ENCODE assay signal across 12 cellular contexts in genomic region chr10:99984201-99984600, GRCh38. TPM values are rescaled to one million over a fixed set of nuclear protein-coding genes. Genes with fewer than 3 reads are reported as not detected.
A peak's percentile ranks its signal among the peaks of the same experiment; 100 is the strongest.
DNase-seq lines count a peak whose midpoint lies in the region; TF ChIP-seq lines count a peak whose summit lies in the region.
"Had no signal": no experiment of that assay in that cellular context is flagged by ENCODE, and none has a peak within 500 bp of the region (broad histone marks: within the 10 kb centered on the region; RNA-seq: fewer than 3 reads in every experiment).

No MANE protein-coding gene starts in this region.

- no peaks in the 10 kb centered on the region for H3K36me3 Mint-ChIP-seq in activated CD4-positive, alpha-beta memory T cell treated with anti-CD3 and anti-CD28 coated beads, Interleukin-2, amount 10 ng/mL, durations not matched to agents 7 days and 5 days (ENCODE audit: low read depth)

- H3K27me3 Mint-ChIP-seq in activated CD4-positive, alpha-beta memory T cell treated with anti-CD3 and anti-CD28 coated beads, Interleukin-2, amount 10 ng/mL, durations not matched to agents 7 days and 5 days, result no peaks in the 10 kb centered on the region

- DNase-seq in DMS 273 (lab: John Stamatoyannopoulos, UW; ENCODE audit: unreplicated experiment), result peak; percentile 48
- DNase-seq in DMS 273 treated with DMSO at 0.1 percent for 48 hours (lab: John Stamatoyannopoulos, UW), result no peak
- peak; percentile 61 for DNase-seq in OCI-M1 (lab: John Stamatoyannopoulos, UW)
- peak; percentile 65 for DNase-seq in fibroblast of the aortic adventitia (ENCODE audit: low read depth)
- DNase-seq in NCI-H345 treated with DMSO at 0.1 percent for 48 hours (lab: John Stamatoyannopoulos, UW; ENCODE audit: unreplicated experiment), result no peak
- DNase-seq in activated CD4-positive, alpha-beta memory T cell treated with anti-CD3 and anti-CD28 coated beads, Interleukin-2, amount 10 ng/mL, durations not matched to agents 7 days and 5 days, result no peak
- no peak for DNase-seq in RPMI8226
- DNase-seq: T-helper 9 cell had no signal

- peaks cover 0 to 3% (median 0%) of the 10 kb centered on the region in 5 donors for H3K36me3 ChIP-seq in subcutaneous abdominal adipose tissue (ENCODE audit: control insufficient read depth in 5 of 5, insufficient read depth in 5 of 5, low read length in 5 of 5)

- no peak for TF ChIP-seq CTCF in fibroblast of the aortic adventitia (IDR thresholded peaks at IDR 0.05; ENCODE audit: insufficient read depth, low read length)

- peak overlapping the region; percentile 69 for H3K27ac ChIP-seq in subcutaneous abdominal adipose tissue (ENCODE audit: low read depth, low read length)
- H3K27ac ChIP-seq: 22Rv1 had no signal

- no peaks in the 10 kb centered on the region for H3K9me3 ChIP-seq in subcutaneous abdominal adipose tissue (ENCODE audit: control insufficient read depth in 5 of 5, low read length in 5 of 5)

- H3K4me3 Mint-ChIP-seq in activated CD4-positive, alpha-beta memory T cell treated with anti-CD3 and anti-CD28 coated beads, Interleukin-2, amount 10 ng/mL, durations not matched to agents 7 days and 5 days, result no peak overlapping the region

- H3K4me1 Mint-ChIP-seq in activated CD4-positive, alpha-beta memory T cell treated with anti-CD3 and anti-CD28 coated beads, Interleukin-2, amount 10 ng/mL, durations not matched to agents 7 days and 5 days, result peaks cover 13% of the 10 kb centered on the region

- H3K9me3 Mint-ChIP-seq in activated CD4-positive, alpha-beta memory T cell treated with anti-CD3 and anti-CD28 coated beads, Interleukin-2, amount 10 ng/mL, durations not matched to agents 7 days and 5 days, result no peaks in the 10 kb centered on the region
- H3K9me3 Mint-ChIP-seq: activated T-helper 2 cell treated with anti-CD3 and anti-CD28 coated beads, Interferon-gamma antibody, Interleukin-2, Interleukin-4, amounts not matched to agents 10 μg/mL and 5 μg/mL and 100 μg/mL, durations not matched to agents 14 hours and 24 hours and 36 hours had no signal

- no peak overlapping the region for H3K27ac Mint-ChIP-seq in activated CD4-positive, alpha-beta memory T cell treated with anti-CD3 and anti-CD28 coated beads, Interleukin-2, amount 10 ng/mL, durations not matched to agents 7 days and 5 days
- H3K27ac Mint-ChIP-seq: activated T-helper 2 cell treated with anti-CD3 and anti-CD28 coated beads, Interferon-gamma antibody, Interleukin-2, Interleukin-4, amounts not matched to agents 10 μg/mL and 5 μg/mL and 100 μg/mL, durations not matched to agents 14 hours and 24 hours and 36 hours had no signal

- H3K9ac ChIP-seq in subcutaneous abdominal adipose tissue (ENCODE audit: low read length in 5 of 5), result peak overlapping the region in 1 of 5 donors; percentile 48

- H3K27me3 ChIP-seq in subcutaneous abdominal adipose tissue (ENCODE audit: control insufficient read depth in 5 of 5, insufficient read depth in 4 of 5, low read length in 5 of 5), result no peaks in the 10 kb centered on the region
- H3K27me3 ChIP-seq: dorsolateral prefrontal cortex had no signal

- H3K4me3 ChIP-seq in fibroblast of the aortic adventitia (ENCODE audit: low read depth, low read length), result peak overlapping the region; percentile 22
- H3K4me3 ChIP-seq in subcutaneous abdominal adipose tissue (ENCODE audit: low read depth in 1 of 5, low read length in 5 of 5), result no peak overlapping the region
- H3K4me3 ChIP-seq: dorsolateral prefrontal cortex had no signal

- CTCF ChIA-PET in activated CD4-positive, alpha-beta memory T cell treated with anti-CD3 and anti-CD28 coated beads, Interleukin-2, amount 10 ng/mL, durations not matched to agents 7 days and 5 days (lab: Charles Lee), result interaction anchor here (1.4 kb wide), 2 partner anchors 11 to 61 kb away, joined by 3 to 5 read pairs; no protein-coding TSS in a partner anchor

- POLR2A ChIA-PET in activated CD4-positive, alpha-beta memory T cell treated with anti-CD3 and anti-CD28 coated beads, Interleukin-2, amount 10 ng/mL, durations not matched to agents 7 days and 5 days (lab: Charles Lee), result interaction anchor here (0.7 to 1.2 kb wide), 2 partner anchors 10 kb away, joined by 3 read pairs; no protein-coding TSS in a partner anchor

- peaks cover 10 to 51% (median 46%) of the 10 kb centered on the region in 5 donors for H3K4me1 ChIP-seq in subcutaneous abdominal adipose tissue (ENCODE audit: control insufficient read depth in 5 of 5, insufficient read depth in 5 of 5, low read length in 5 of 5)

RNA-seq across cellular contexts. Expression of gene DNMBP, which starts 25.5 kb away (rescaled TPM):
- total RNA-seq in fibroblast of the aortic adventitia (ENCODE audit: low replicate concordance), result 24.9 and 62.4 TPM in 2 replicates
- 1 to 10 TPM; 4.8 to 5.1 TPM for total RNA-seq in activated CD4-positive, alpha-beta memory T cell treated with anti-CD3 and anti-CD28 coated beads, Interleukin-2, amount 10 ng/mL, durations not matched to agents 7 days and 5 days

Comparison
In these comparisons a context has a peak if more than half of its experiments do, and no peak if none do; other contexts are left out.
1. DNase-seq: peak in DMS 273 (single experiment), OCI-M1 (single experiment) and fibroblast of the aortic adventitia (single experiment); none in DMS 273 treated with DMSO at 0.1 percent for 48 hours (single experiment), NCI-H345 treated with DMSO at 0.1 percent for 48 hours (single experiment), activated CD4-positive, alpha-beta memory T cell treated with anti-CD3 and anti-CD28 coated beads, Interleukin-2, amount 10 ng/mL, durations not matched to agents 7 days and 5 days (single experiment) and RPMI8226 (single experiment).